In the genomic region with DNA sequence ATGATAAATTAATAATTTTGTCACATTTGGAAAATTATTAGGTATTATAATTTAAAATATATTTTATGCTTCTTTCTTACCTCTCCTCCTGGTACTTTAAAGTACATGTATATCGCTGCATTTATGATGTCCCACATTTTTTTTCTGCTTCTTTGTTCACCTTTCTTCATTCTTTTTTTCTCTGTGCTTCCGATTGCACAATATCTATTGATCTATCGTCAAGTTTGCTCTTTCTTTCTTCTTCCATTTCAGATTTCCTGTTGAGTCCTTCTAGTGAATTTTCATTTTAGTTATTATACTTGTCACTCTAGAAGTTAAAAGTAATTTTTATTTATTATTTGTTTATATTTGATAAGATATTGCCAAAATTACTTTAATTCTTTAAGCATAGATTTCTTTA, we compare ENCODE assay signal across 20 cellular contexts.
DNase-seq lines count a peak whose midpoint lies in the region; ATAC-seq, FAIRE-seq and TF ChIP-seq lines count a peak whose summit lies in the region.
"Had no signal": no experiment of that assay in that cellular context is flagged by ENCODE, and none has a peak within 500 bp of the region (broad histone marks: within the 10 kb centered on the region; RNA-seq: fewer than 3 reads in every experiment).

No MANE protein-coding gene starts in this region.

- POLR2A ChIA-PET in HepG2 (lab: Yijun Ruan, JAX) (no interaction called here), H1 (lab: Charles Lee; ENCODE audit: partially characterized antibody) (no interaction called here)

- no peak overlapping the region for H2BK5ac ChIP-seq in H1 (ENCODE audit: low read depth, low read length)

- H3K4me3 ChIP-seq in HepG2 (replicated peaks in 1 of 3; ENCODE audit: insufficient read depth in 1 of 3, low read depth in 2 of 3, low read length in 3 of 3), result no peak overlapping the region
- H3K4me3 ChIP-seq in right lobe of liver, result no peak overlapping the region
- H3K4me3 ChIP-seq in H1 (ENCODE audit: extremely low read depth in 1 of 4, insufficient read depth in 2 of 4, low read depth in 3 of 4, low read length in 4 of 4), result no peak overlapping the region
- H3K4me3 ChIP-seq: A549; BLaER1 treated with 17β-estradiol and CSF1 and Interleukin-3, amounts not matched to agents 10 nM and 100 nM; GM12878 had no signal

- H3K9me3 ChIP-seq in HepG2 (ENCODE audit: low read length), result 0 out of 2 replicates have a peak, but pooled peaks cover 6% of the 10 kb centered on the region
- H3K9me3 ChIP-seq in right lobe of liver, result no peaks in the 10 kb centered on the region
- peaks cover 0 to 4% of the 10 kb centered on the region in 2 experiments; a peak in 1 of 4 replicates for H3K9me3 ChIP-seq in H1 (ENCODE audit: insufficient read depth in 2 of 2, low read depth in 1 of 2, low read length in 1 of 2)
- H3K9me3 ChIP-seq: A549 had no signal

- DNase-seq in HepG2 (ENCODE audit: low spot score) (no peak), right lobe of liver (no peak), H1 (ENCODE audit: low read depth in 1 of 2, low spot score in 2 of 2) (no peak), NCI-H510A treated with DMSO at 0.1 percent for 48 hours (lab: John Stamatoyannopoulos, UW) (no peak)
- DNase-seq: AML-193; CD4-positive, alpha-beta T cell; CD8-positive, alpha-beta T cell; DMS 273 treated with DMSO at 0.1 percent for 48 hours; DMS153; DMS79; DND-41; GDM1 had no signal

- CTCF ChIA-PET in HepG2 (lab: Yijun Ruan, JAX; ENCODE audit: low intra/inter-chr PET ratio, low total read pairs), result no interaction called here
- CTCF ChIA-PET in H1 (lab: Charles Lee; ENCODE audit: partially characterized antibody), result interaction anchor here (0.8 to 1.8 kb wide), 3 partner anchors 8 to 14 kb away, joined by 3 to 6 read pairs (median 4); no protein-coding TSS in a partner anchor

- no peak overlapping the region for H2BK20ac ChIP-seq in H1 (ENCODE audit: low read length)

- no peaks in the 10 kb centered on the region; a peak in 1 of 5 replicates for H3K27me3 ChIP-seq in HepG2 (ENCODE audit: control insufficient read depth in 1 of 2, insufficient read depth in 2 of 2, low read length in 2 of 2)
- no peaks in the 10 kb centered on the region for H3K27me3 ChIP-seq in right lobe of liver
- no peaks in the 10 kb centered on the region for H3K27me3 ChIP-seq in H1 (replicated peaks in 1 of 4; ENCODE audit: control insufficient read depth in 3 of 4, extremely low read depth in 1 of 4, insufficient read depth in 3 of 4, low read length in 3 of 4)
- H3K27me3 ChIP-seq: BLaER1 treated with 17β-estradiol and CSF1 and Interleukin-3, amounts not matched to agents 10 nM and 100 nM had no signal

- no peak overlapping the region for H3K56ac ChIP-seq in H1 (replicated peaks; ENCODE audit: insufficient read length, low read depth, low read length)

- H3K4me2 ChIP-seq in HepG2 (ENCODE audit: low read depth, low read length) (no peak overlapping the region), H1 (ENCODE audit: insufficient read depth in 1 of 2, low read depth in 2 of 2, low read length in 2 of 2) (no peak overlapping the region)
- H3K4me2 ChIP-seq: A549; BLaER1 treated with 17β-estradiol and CSF1 and Interleukin-3, amounts not matched to agents 10 nM and 100 nM had no signal

- FAIRE-seq in HepG2 (lab: Jason Lieb, UNC) (no peak), H1 (lab: Jason Lieb, UNC) (no peak)
- FAIRE-seq: A549, GM12878, GM12892, GM18507 had no signal

- H3K36me3 ChIP-seq in HepG2 (replicated peaks in 1 of 2; ENCODE audit: control insufficient read depth in 1 of 2, insufficient read depth in 2 of 2, low read length in 2 of 2), result no peaks in the 10 kb centered on the region
- H3K36me3 ChIP-seq in right lobe of liver, result no peaks in the 10 kb centered on the region
- no peaks in the 10 kb centered on the region for H3K36me3 ChIP-seq in H1 (ENCODE audit: control insufficient read depth in 2 of 4, insufficient read depth in 4 of 4, low read length in 3 of 4)
- H3K36me3 ChIP-seq: BLaER1 treated with 17β-estradiol and CSF1 and Interleukin-3, amounts not matched to agents 10 nM and 100 nM had no signal

- ATAC-seq in HepG2 (no peak), right lobe of liver (no peak), HG03342 (IDR thresholded peaks at IDR 0.05; ENCODE audit: unreplicated experiment) (no peak)
- ATAC-seq: A549; CD8-positive, alpha-beta T cell; GM12878 had no signal

- H3K4me1 ChIP-seq in HepG2 (ENCODE audit: insufficient read depth, low read length) (no peaks in the 10 kb centered on the region), right lobe of liver (no peaks in the 10 kb centered on the region), H1 (replicated peaks in 1 of 4; ENCODE audit: control insufficient read depth in 3 of 4, insufficient read depth in 4 of 4, low read length in 3 of 4) (no peaks in the 10 kb centered on the region)
- H3K4me1 ChIP-seq: A549; BLaER1 treated with 17β-estradiol and CSF1 and Interleukin-3, amounts not matched to agents 10 nM and 100 nM had no signal

- no peak overlapping the region for H2BK15ac ChIP-seq in H1 (ENCODE audit: low read length)

- H4K20me1 ChIP-seq in HepG2 (ENCODE audit: insufficient read depth, low read length) (no peaks in the 10 kb centered on the region), H1 (replicated peaks in 1 of 2; ENCODE audit: control insufficient read depth in 1 of 2, insufficient read depth in 2 of 2, low read length in 2 of 2) (no peaks in the 10 kb centered on the region)
- H4K20me1 ChIP-seq: BLaER1 treated with 17β-estradiol and CSF1 and Interleukin-3, amounts not matched to agents 10 nM and 100 nM had no signal

- H2AFZ ChIP-seq in HepG2 (ENCODE audit: low read length) (no peak overlapping the region), H1 (ENCODE audit: low read length) (no peak overlapping the region)

- H3K9ac ChIP-seq in HepG2 (ENCODE audit: insufficient read depth, low read depth, low read length) (no peak overlapping the region), H1 (replicated peaks in 1 of 4; ENCODE audit: extremely low read depth in 1 of 4, low read depth in 3 of 4, low read length in 3 of 4) (no peak overlapping the region)
- H3K9ac ChIP-seq: BLaER1 treated with 17β-estradiol and CSF1 and Interleukin-3, amounts not matched to agents 10 nM and 100 nM had no signal

- H3K27ac ChIP-seq in HepG2 (ENCODE audit: extremely low read length, insufficient read depth, low read length), result no peak overlapping the region
- no peak overlapping the region for H3K27ac ChIP-seq in right lobe of liver
- no peak overlapping the region for H3K27ac ChIP-seq in H1 (ENCODE audit: low read depth, low read length)
- H3K27ac ChIP-seq: 22Rv1; A549; BLaER1 treated with 17β-estradiol and CSF1 and Interleukin-3, amounts not matched to agents 10 nM and 100 nM; C4-2B had no signal

- no peak overlapping the region for H3K23ac ChIP-seq in H1 (ENCODE audit: insufficient read length)

- in situ Hi-C loops in HepG2 (cut with HindIII; ENCODE audit: extremely low pct_ligation_motif_present, low pct_unique_long_range_greater_than_20kb), result no loop called here

- H4K8ac ChIP-seq in H1 (ENCODE audit: extremely low read depth, insufficient read depth, low read length), result no peak overlapping the region

- no peak overlapping the region for H2AK5ac ChIP-seq in H1 (ENCODE audit: low read depth, low read length)

- no peak overlapping the region for H3K18ac ChIP-seq in H1 (ENCODE audit: extremely low read depth, low read length)

- TF ChIP-seq EP300 in HepG2 (IDR thresholded peaks at IDR 0.05; ENCODE audit: low read depth in 2 of 2, low read length in 2 of 2), result no peak
- no peak for TF ChIP-seq EP300 in HepG2 (CRISPR knock-in tag; IDR thresholded peaks at IDR 0.05; ENCODE audit: borderline replicate concordance)
- TF ChIP-seq EP300 in H1 (IDR thresholded peaks at IDR 0.05; ENCODE audit: borderline replicate concordance in 1 of 2, low read depth in 2 of 2, low read length in 2 of 2), result no peak

- H3K23me2 ChIP-seq in H1 (ENCODE audit: low read depth, low read length), result no peaks in the 10 kb centered on the region

- no peak overlapping the region for H3K4ac ChIP-seq in H1 (replicated peaks; ENCODE audit: insufficient read length, low read depth, low read length)

- no peak overlapping the region for H4K5ac ChIP-seq in H1 (ENCODE audit: insufficient read length, low read depth, low read length)

- no peak overlapping the region for H2BK120ac ChIP-seq in H1 (replicated peaks; ENCODE audit: low read depth, low read length)

- no peak overlapping the region for H3K14ac ChIP-seq in H1 (ENCODE audit: insufficient read length)

- TF ChIP-seq POLR2A in HepG2 (IDR thresholded peaks at IDR 0.05; ENCODE audit: insufficient read depth in 1 of 2, low read depth in 2 of 2, low read length in 2 of 2) (no peak), right lobe of liver (IDR thresholded peaks at IDR 0.05) (no peak), H1 (IDR thresholded peaks at IDR 0.05; ENCODE audit: control extremely low read depth in 1 of 2, low read depth in 2 of 2, low read length in 2 of 2) (no peak)

- 5% methylated on average over 3 of the region's 3 CpGs for WGBS in HepG2 (ENCODE audit: low lambda C conversion rate)
- WGBS in right lobe of liver (ENCODE audit: insufficient coverage, low coverage, low lambda C conversion rate, missing lambda C conversion rate), result 29% methylated on average over 3 of the region's 3 CpGs
- WGBS in H1 (ENCODE audit: extremely low coverage in 1 of 2, insufficient coverage in 1 of 2, insufficient read length in 1 of 2, insufficient replicate concordance in 2 of 2, low coverage in 1 of 2, low lambda C conversion rate in 2 of 2, missing lambda C conversion rate in 1 of 2), 2 experiments, result 61% methylated on average over 3 of the region's 3 CpGs; no CpG with 5 or more reads in 1 of the 2 experiments

- TF ChIP-seq RAD21 in HepG2 (CRISPR knock-in tag; IDR thresholded peaks at IDR 0.05) (no peak), H1 (IDR thresholded peaks at IDR 0.05 in 1 of 2, conservative IDR thresholded peaks at IDR 0.05 in 1 of 2; ENCODE audit: low read depth in 2 of 2, low read length in 2 of 2) (no peak)

- H3K79me1 ChIP-seq in H1 (ENCODE audit: low read depth, low read length), result no peaks in the 10 kb centered on the region

- no TSS peak for BruUV-seq in HepG2 (replicated peaks; lab: Mats Ljungman, UMichigan)

- intact Hi-C loops in HepG2 (cut with micrococcal nuclease; ENCODE audit: unreplicated experiment) (no loop called here), right lobe of liver (cut with DNase I) (no loop called here)

- TF ChIP-seq CTCF in HepG2 (CRISPR knock-in tag; IDR thresholded peaks at IDR 0.05) (no peak), right lobe of liver (IDR thresholded peaks at IDR 0.05) (no peak), H1 (IDR thresholded peaks at IDR 0.05; ENCODE audit: control extremely low read depth in 1 of 3, insufficient read depth in 1 of 3, low read depth in 1 of 3, low read length in 3 of 3) (no peak)

- H2BK12ac ChIP-seq in H1 (ENCODE audit: low read depth, low read length), result no peak overlapping the region

- H3K79me2 ChIP-seq in HepG2 (ENCODE audit: insufficient read depth, low read length) (no peaks in the 10 kb centered on the region), H1 (ENCODE audit: control insufficient read depth in 1 of 2, insufficient read depth in 2 of 2, low read length in 2 of 2) (no peaks in the 10 kb centered on the region)

- H4K91ac ChIP-seq in H1 (replicated peaks; ENCODE audit: insufficient read length, low read length), result no peak overlapping the region

TF ChIP-seq in HepG2, 621 proteins besides CTCF, POLR2A, EP300 and RAD21 (continues in another document):
- no peak for TF ChIP-seq GLI4 (CRISPR knock-in tag; IDR thresholded peaks at IDR 0.05; ENCODE audit: borderline replicate concordance)
